In the genomic region with DNA sequence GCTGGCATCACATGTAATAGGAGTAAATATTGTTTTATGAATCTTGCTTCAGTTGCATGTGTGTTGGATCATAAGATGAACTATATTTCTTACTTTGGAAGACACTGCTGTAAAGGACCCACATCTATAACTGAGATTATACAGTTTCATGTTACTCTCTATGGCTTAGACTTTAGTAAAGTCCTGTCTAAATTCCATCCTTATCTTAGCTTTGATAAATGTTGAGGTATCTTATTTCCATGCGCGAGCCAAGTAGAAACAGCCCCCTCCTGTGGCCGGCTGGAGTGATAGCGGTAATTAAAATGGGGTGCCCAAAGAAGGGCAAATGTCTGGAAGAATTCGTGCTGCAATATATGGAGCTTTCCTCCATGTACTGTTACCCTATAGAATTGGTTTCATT, we compare ENCODE assay signal across 8 cellular contexts. TPM values are rescaled to one million over a fixed set of nuclear protein-coding genes. Genes with fewer than 3 reads are reported as not detected.
A peak's percentile ranks its signal among the peaks of the same experiment; 100 is the strongest.
DNase-seq lines count a peak whose midpoint lies in the region; ATAC-seq and TF ChIP-seq lines count a peak whose summit lies in the region.

No MANE protein-coding gene starts in this region.

- intact Hi-C loops in heart left ventricle (cut with DNase I) (loop anchor here in 4 of 10 donors (5.0 to 10.0 kb wide), 4 partner anchors 63 to 203 kb away; partner anchors contain the start of gene STBD1 (in 2 of the 4)), Right ventricle myocardium superior (cut with DNase I) (no loop called here), Panc1 (cut with micrococcal nuclease; ENCODE audit: unreplicated experiment) (no loop called here)

- ATAC-seq in heart left ventricle (peak in 2 of 4 donors; percentile 26 to 55), Right ventricle myocardium superior (ENCODE audit: poor library complexity) (no peak), Panc1 (no peak), GM19397 (IDR thresholded peaks at IDR 0.05; ENCODE audit: unreplicated experiment) (no peak)

- DNase-seq in heart left ventricle (no peak), Right ventricle myocardium superior (no peak), Panc1 (ENCODE audit: low read depth, low spot score) (no peak), astrocyte of the hippocampus (ENCODE audit: low read depth, low spot score) (peak; percentile 49), myocyte (ENCODE audit: low read depth) (peak; percentile 37), NCI-H1048 (lab: John Stamatoyannopoulos, UW) (no peak), NCI-H1436 (lab: John Stamatoyannopoulos, UW) (no peak)

- in situ Hi-C loops in Panc1 (cut with HindIII; ENCODE audit: low pct_unique_long_range_greater_than_20kb, low sequenced_read_pairs), result no loop called here

- H3K4me1 ChIP-seq in heart left ventricle (peaks cover 0 to 9% (median 6%) of the 10 kb centered on the region in 12 donors), Panc1 (ENCODE audit: control insufficient read depth, insufficient read depth, low read length) (peaks cover 4% of the 10 kb centered on the region; the same call in 1 of the 2 replicates)

- H3K4me3 ChIP-seq in heart left ventricle (no peak overlapping the region), Panc1 (ENCODE audit: low read depth in 2 of 2, low read length in 2 of 2) (no peak overlapping the region)

- BruUV-seq in Panc1 (replicated peaks; lab: Mats Ljungman, UMichigan), result no TSS peak

- no peaks in the 10 kb centered on the region for H3K27me3 ChIP-seq in heart left ventricle
- H3K27me3 ChIP-seq in Panc1 (ENCODE audit: control insufficient read depth, insufficient read depth, low read length), result no peaks in the 10 kb centered on the region

- no peaks in the 10 kb centered on the region for H3K36me3 ChIP-seq in heart left ventricle
- H3K36me3 ChIP-seq in Panc1 (ENCODE audit: control insufficient read depth, insufficient read depth, low read length), result no peaks in the 10 kb centered on the region

- WGBS in heart left ventricle, 4 donors, result 22 to 32% (median 28%) methylated on average over 5 of the region's 5 CpGs

- TF ChIP-seq POLR2A in heart left ventricle (IDR thresholded peaks at IDR 0.05), result no peak

- POLR2A ChIA-PET in Panc1 (lab: Charles Lee), result no interaction called here

- H3K9me3 ChIP-seq in heart left ventricle, result peaks cover 0 to 9% (median 0%) of the 10 kb centered on the region in 12 donors
- no peaks in the 10 kb centered on the region for H3K9me3 ChIP-seq in Panc1 (ENCODE audit: control insufficient read depth, insufficient read depth, low read depth, low read length)

- TF ChIP-seq CTCF in heart left ventricle (IDR thresholded peaks at IDR 0.05), result peak in 11 of 12 donors; percentile 19 to 52 (median 41)
- TF ChIP-seq CTCF in Panc1 (IDR thresholded peaks at IDR 0.05), result peak; percentile 65

- CTCF ChIA-PET in Panc1 (lab: Charles Lee), result interaction anchor here (0.6 to 1.5 kb wide), 2 partner anchors 198 to 277 kb away, joined by 4 read pairs; no protein-coding TSS in a partner anchor

- no peak overlapping the region for H3K27ac ChIP-seq in heart left ventricle
- H3K27ac ChIP-seq in Panc1 (ENCODE audit: low read length), result no peak overlapping the region

RNA-seq across cellular contexts. Expression of gene CCDC158, which starts 43.0 kb away (rescaled TPM):
- total RNA-seq in heart left ventricle (under 1 TPM in 7 of 9 donors, not detected in 2; 0.09 to 0.75 (median 0.50) TPM), Right ventricle myocardium superior (0.22 TPM), Panc1 (2021; ENCODE audit: unreplicated experiment) (0.28 TPM), myocyte (not detected in 2 replicates)
- under 1 TPM; 0.01 to 0.23 TPM for polyA plus RNA-seq in heart left ventricle
- not detected for polyA plus RNA-seq in Panc1 (2012; ENCODE audit: insufficient read length)
- polyA plus RNA-seq in myocyte (2012), result not detected

RNA-seq across cellular contexts. Expression of gene SHROOM3, which starts 57.1 kb away (rescaled TPM):
- total RNA-seq in heart left ventricle (10 to 100 TPM; 11.7 to 38.5 (median 20.3) TPM), Right ventricle myocardium superior (10.5 TPM), Panc1 (2021; ENCODE audit: unreplicated experiment) (7.2 TPM), myocyte (2.7 and 3.5 TPM in 2 replicates)
- 10 to 100 TPM in 1 of 2 donors, 1 to 10 TPM in 1; 4.6 to 32.4 TPM for polyA plus RNA-seq in heart left ventricle
- polyA plus RNA-seq in Panc1 (2012; ENCODE audit: insufficient read length), result 3.0 TPM
- 5.0 TPM for polyA plus RNA-seq in myocyte (2012)

Comparison
In these comparisons a context has a peak if more than half of its experiments do, and no peak if none do; other contexts are left out.
1. DNase-seq: peak in astrocyte of the hippocampus (single experiment) and myocyte (single experiment); none in heart left ventricle (0 of 5), Right ventricle myocardium superior (single experiment), Panc1 (single experiment), NCI-H1048 (single experiment) and NCI-H1436 (single experiment).